In the genomic region with DNA sequence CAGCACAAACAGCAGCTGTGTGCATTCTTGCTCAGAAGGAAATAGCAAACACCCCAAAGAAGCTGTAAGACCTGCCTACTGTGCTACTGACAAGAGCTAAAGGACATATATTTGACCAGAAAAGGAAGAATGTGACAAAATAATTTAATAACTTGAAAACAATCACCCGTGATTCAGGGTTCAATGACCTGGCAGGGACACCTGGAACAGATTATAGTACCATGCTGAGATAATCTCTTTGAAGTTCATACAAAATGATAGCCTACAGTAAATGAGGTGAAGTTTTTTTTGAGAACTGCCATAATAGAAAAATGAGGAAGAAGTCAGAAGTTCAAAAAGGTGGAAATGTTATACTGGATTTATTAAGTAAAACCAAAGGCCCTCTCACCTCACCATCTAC, we compare ENCODE assay signal across 25 cellular contexts.
"Had no signal": no experiment of that assay in that cellular context is flagged by ENCODE, and none has a peak within 500 bp of the region (broad histone marks: within the 10 kb centered on the region; RNA-seq: fewer than 3 reads in every experiment).

No MANE protein-coding gene starts in this region.

- H3K4me3 ChIP-seq: left ventricle myocardium inferior, lung, mucosa of descending colon, pancreas, prostate gland, skin epidermis, stomach, testis, thyroid gland, transverse colon, upper lobe of left lung, vagina had no signal

- DNase-seq: hypothalamus; islet precursor cell; left ventricle myocardium inferior; mesendoderm; mucosa of descending colon; naive thymus-derived CD4-positive, alpha-beta T cell; pancreas; posterior cingulate gyrus; retina; right cardiac atrium; stimulated activated CD4-positive, alpha-beta T cell treated with anti-CD3 and anti-CD28 coated beads, Interleukin-12 subunit alpha, Interleukin-12 subunit beta, amount 100 ng/mL, for 4 hours; stimulated activated CD4-positive, alpha-beta T cell treated with anti-CD3 and anti-CD28 coated beads, Interleukin-15, amount 100 ng/mL, for 24 hours; stimulated activated CD4-positive, alpha-beta T cell treated with anti-CD3 and anti-CD28 coated beads, Interleukin-2, amount 100 ng/mL, for 24 hours; stimulated activated CD4-positive, alpha-beta T cell treated with anti-CD3 and anti-CD28 coated beads, Interleukin-4, amount 100 ng/mL, for 1 hour; stimulated activated naive B cell treated with anti-CD40 and anti-IgM and Interleukin-4, amounts not matched to agents 10 μg/mL and 1 μg/mL and 100 μg/mL, for 72 hours; stimulated activated naive CD8-positive, alpha-beta T cell treated with anti-CD3 and anti-CD28 coated beads, Interleukin-15, Interleukin-2, amounts not matched to agents 100 U/mL and 50 U/mL, for 24 hours; stomach; testis; thyroid gland; transverse colon; upper lobe of left lung had no signal
